In the genomic region with DNA sequence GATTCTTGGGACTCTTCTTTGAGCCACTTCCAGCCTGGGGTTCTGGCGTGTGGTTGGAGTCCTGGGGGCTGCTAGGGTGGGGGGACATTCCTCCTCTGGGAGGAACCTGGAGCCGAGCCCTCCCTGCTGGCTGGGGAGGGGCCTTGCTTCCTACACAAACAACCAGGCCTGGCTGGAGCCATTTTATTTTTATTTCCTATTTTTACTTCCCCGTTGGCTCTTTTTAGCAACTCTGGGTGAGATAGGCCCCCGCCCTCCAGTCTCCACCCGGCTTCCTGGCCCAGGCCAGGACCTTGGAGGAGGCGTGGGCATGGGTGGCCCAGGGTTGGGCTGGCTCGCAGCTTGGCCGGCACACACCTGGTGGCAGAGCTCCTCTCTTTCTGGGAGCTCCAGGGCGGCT, we compare ENCODE assay signal across 16 cellular contexts. TPM values are rescaled to one million over a fixed set of nuclear protein-coding genes. Genes with fewer than 3 reads are reported as not detected.
DNase-seq lines count a peak whose midpoint lies in the region; ATAC-seq and TF ChIP-seq lines count a peak whose summit lies in the region.
"Had no signal": no experiment of that assay in that cellular context is flagged by ENCODE, and none has a peak within 500 bp of the region (broad histone marks: within the 10 kb centered on the region; RNA-seq: fewer than 3 reads in every experiment).

No MANE protein-coding gene starts in this region.

- H3K4me1 Mint-ChIP-seq in naive thymus-derived CD4-positive, alpha-beta T cell, result peaks cover 0 to 37% (median 29%) of the 10 kb centered on the region in 7 donors
- no peaks in the 10 kb centered on the region for H3K4me1 Mint-ChIP-seq in Caco-2 (ENCODE audit: low read depth, unreplicated experiment)
- H3K4me1 Mint-ChIP-seq in stimulated activated naive B cell treated with anti-CD40 and anti-IgM and Interleukin-4, amounts not matched to agents 10 μg/mL and 1 μg/mL and 100 μg/mL, for 72 hours, result peaks cover 19 to 28% of the 10 kb centered on the region in 2 donors

- POLR2A ChIA-PET in naive thymus-derived CD4-positive, alpha-beta T cell (lab: Charles Lee), result no interaction called here
- POLR2A ChIA-PET in Caco-2 (lab: Charles Lee), result no interaction called here

- no TSS peak for BruUV-seq in Caco-2 (replicated peaks; lab: Mats Ljungman, UMichigan)

- H3K9me3 Mint-ChIP-seq in naive thymus-derived CD4-positive, alpha-beta T cell, result no peaks in the 10 kb centered on the region
- H3K9me3 Mint-ChIP-seq in Caco-2 (ENCODE audit: unreplicated experiment), result no peaks in the 10 kb centered on the region
- H3K9me3 Mint-ChIP-seq in stimulated activated naive B cell treated with anti-CD40 and anti-IgM and Interleukin-4, amounts not matched to agents 10 μg/mL and 1 μg/mL and 100 μg/mL, for 72 hours, result no peaks in the 10 kb centered on the region
- H3K9me3 Mint-ChIP-seq: activated CD4-positive, alpha-beta memory T cell treated with anti-CD3 and anti-CD28 coated beads, Interleukin-2, amount 10 ng/mL, durations not matched to agents 7 days and 5 days; immature natural killer cell had no signal

- H3K36me3 Mint-ChIP-seq in naive thymus-derived CD4-positive, alpha-beta T cell, result no peaks in the 10 kb centered on the region
- peaks cover 18% of the 10 kb centered on the region for H3K36me3 Mint-ChIP-seq in Caco-2 (ENCODE audit: insufficient read depth, unreplicated experiment)
- H3K36me3 Mint-ChIP-seq in stimulated activated naive B cell treated with anti-CD40 and anti-IgM and Interleukin-4, amounts not matched to agents 10 μg/mL and 1 μg/mL and 100 μg/mL, for 72 hours, result no peaks in the 10 kb centered on the region
- H3K36me3 Mint-ChIP-seq: immature natural killer cell had no signal

- intact Hi-C loops in naive thymus-derived CD4-positive, alpha-beta T cell (cut with micrococcal nuclease), result loop anchor here in 1 of 2 donors (5.0 kb wide), 1 partner anchor 101 kb away; no protein-coding TSS in a partner anchor
- intact Hi-C loops in uterus (cut with DNase I; ENCODE audit: low total_unique reads) (no loop called here), Caco-2 (cut with micrococcal nuclease; ENCODE audit: unreplicated experiment) (no loop called here)

- no peaks in the 10 kb centered on the region for H3K27me3 Mint-ChIP-seq in naive thymus-derived CD4-positive, alpha-beta T cell
- H3K27me3 Mint-ChIP-seq in Caco-2 (ENCODE audit: insufficient read depth, unreplicated experiment), result no peaks in the 10 kb centered on the region
- H3K27me3 Mint-ChIP-seq in stimulated activated naive B cell treated with anti-CD40 and anti-IgM and Interleukin-4, amounts not matched to agents 10 μg/mL and 1 μg/mL and 100 μg/mL, for 72 hours, result peaks cover under 1 to 24% of the 10 kb centered on the region in 2 donors
- H3K27me3 Mint-ChIP-seq: activated CD4-positive, alpha-beta memory T cell treated with anti-CD3 and anti-CD28 coated beads, Interleukin-2, amount 10 ng/mL, durations not matched to agents 7 days and 5 days had no signal

- no peak for TF ChIP-seq POLR2A in uterus (IDR thresholded peaks at IDR 0.05)

- no peak overlapping the region for H3K27ac Mint-ChIP-seq in naive thymus-derived CD4-positive, alpha-beta T cell
- H3K27ac Mint-ChIP-seq in Caco-2 (ENCODE audit: unreplicated experiment), result no peak overlapping the region
- no peak overlapping the region for H3K27ac Mint-ChIP-seq in stimulated activated naive B cell treated with anti-CD40 and anti-IgM and Interleukin-4, amounts not matched to agents 10 μg/mL and 1 μg/mL and 100 μg/mL, for 72 hours
- H3K27ac Mint-ChIP-seq: activated CD4-positive, alpha-beta memory T cell treated with anti-CD3 and anti-CD28 coated beads, Interleukin-2, amount 10 ng/mL, durations not matched to agents 7 days and 5 days; immature natural killer cell had no signal

- H3K36me3 ChIP-seq in esophagus (ENCODE audit: control insufficient read depth in 2 of 2, insufficient read depth in 2 of 2, low read length in 1 of 2), result peaks cover 0 to 11% of the 10 kb centered on the region in 2 donors
- no peaks in the 10 kb centered on the region for H3K36me3 ChIP-seq in naive thymus-derived CD4-positive, alpha-beta T cell (ENCODE audit: control insufficient read depth in 2 of 3, insufficient read depth in 3 of 3, low read length in 3 of 3)
- H3K36me3 ChIP-seq in uterus, result no peaks in the 10 kb centered on the region
- H3K36me3 ChIP-seq in Caco-2 (ENCODE audit: control insufficient read depth, insufficient read depth, low read length), result 0 out of 2 replicates have a peak, but pooled peaks cover 2% of the 10 kb centered on the region

- H3K9me3 ChIP-seq in esophagus (ENCODE audit: control insufficient read depth in 2 of 2, insufficient read depth in 1 of 2, low read depth in 1 of 2, low read length in 1 of 2) (no peaks in the 10 kb centered on the region), uterus (no peaks in the 10 kb centered on the region), Caco-2 (no peaks in the 10 kb centered on the region)
- H3K9me3 ChIP-seq in naive thymus-derived CD4-positive, alpha-beta T cell (ENCODE audit: control insufficient read depth in 2 of 3, low read length in 3 of 3), result no peaks in the 10 kb centered on the region

- WGBS in esophagus, 2 donors, result 23 to 32% methylated on average over 9 of the region's 9 CpGs

- H3K4me1 ChIP-seq in esophagus (ENCODE audit: control insufficient read depth in 2 of 2, insufficient read depth in 2 of 2, low read length in 1 of 2) (peaks cover 52 to 80% of the 10 kb centered on the region in 2 donors), uterus (peaks cover 10 to 63% of the 10 kb centered on the region in 2 donors), Caco-2 (no peaks in the 10 kb centered on the region)
- H3K4me1 ChIP-seq in naive thymus-derived CD4-positive, alpha-beta T cell (ENCODE audit: control insufficient read depth in 2 of 2, insufficient read depth in 2 of 2, low read length in 2 of 2), result peaks cover 3 to 8% of the 10 kb centered on the region in 2 donors

- CTCF ChIA-PET in naive thymus-derived CD4-positive, alpha-beta T cell (lab: Charles Lee), result no interaction called here
- CTCF ChIA-PET in Caco-2 (lab: Charles Lee), result no interaction called here

- H3K27ac ChIP-seq in esophagus (ENCODE audit: low read depth in 2 of 2, low read length in 1 of 2), result peak overlapping the region; percentile 83 to 93
- no peak overlapping the region for H3K27ac ChIP-seq in naive thymus-derived CD4-positive, alpha-beta T cell (ENCODE audit: low read depth, low read length)
- peak overlapping the region; percentile 26 to 28 for H3K27ac ChIP-seq in uterus
- H3K27ac ChIP-seq: 22Rv1, epithelial cell of prostate had no signal

- ATAC-seq in naive thymus-derived CD4-positive, alpha-beta T cell, result peak; percentile 45
- ATAC-seq in stimulated activated naive B cell treated with anti-CD40 and anti-IgM and Interleukin-4, amounts not matched to agents 10 μg/mL and 1 μg/mL and 100 μg/mL, for 72 hours (replicated peaks), result no peak

- H3K4me3 Mint-ChIP-seq in naive thymus-derived CD4-positive, alpha-beta T cell, result no peak overlapping the region
- H3K4me3 Mint-ChIP-seq in Caco-2 (ENCODE audit: unreplicated experiment), result no peak overlapping the region
- H3K4me3 Mint-ChIP-seq in stimulated activated naive B cell treated with anti-CD40 and anti-IgM and Interleukin-4, amounts not matched to agents 10 μg/mL and 1 μg/mL and 100 μg/mL, for 72 hours, result no peak overlapping the region
- H3K4me3 Mint-ChIP-seq: activated CD4-positive, alpha-beta memory T cell treated with anti-CD3 and anti-CD28 coated beads, Interleukin-2, amount 10 ng/mL, durations not matched to agents 7 days and 5 days; immature natural killer cell had no signal

- TF ChIP-seq CTCF in uterus (IDR thresholded peaks at IDR 0.05) (no peak), Caco-2 (IDR thresholded peaks at IDR 0.05; ENCODE audit: insufficient read depth in 1 of 2, low read depth in 1 of 2, low read length in 1 of 2, severe bottlenecking in 1 of 2, unreplicated experiment in 1 of 2) (no peak)

- DNase-seq in SIG-M5 treated with dmso at 0.1 percent for 504 hours (lab: John Stamatoyannopoulos, UW; ENCODE audit: unreplicated experiment), result peak; percentile 43
- no peak for DNase-seq in SIG-M5 (lab: John Stamatoyannopoulos, UW)
- DNase-seq in naive thymus-derived CD4-positive, alpha-beta T cell, result no peak
- DNase-seq in uterus, result no peak
- DNase-seq in Caco-2, result no peak
- no peak for DNase-seq in stimulated activated naive B cell treated with anti-CD40 and anti-IgM and Interleukin-4, amounts not matched to agents 10 μg/mL and 1 μg/mL and 100 μg/mL, for 72 hours
- no peak for DNase-seq in NCI-H146 treated with DMSO at 0.1 percent for 48 hours (lab: John Stamatoyannopoulos, UW; ENCODE audit: unreplicated experiment)
- DNase-seq: activated CD4-positive, alpha-beta memory T cell treated with anti-CD3 and anti-CD28 coated beads, Interleukin-2, amount 10 ng/mL, durations not matched to agents 7 days and 5 days; DND-41; immature natural killer cell; NCI-H226; SHP77; stimulated activated CD8-positive, alpha-beta memory T cell treated with anti-CD3 and anti-CD28 coated beads, Interleukin-4, amount 100 ng/mL, for 48 hours had no signal

- peak overlapping the region in 1 of 2 donors; percentile 10 for H3K4me3 ChIP-seq in esophagus (ENCODE audit: low read depth in 1 of 2, low read length in 2 of 2)
- no peak overlapping the region for H3K4me3 ChIP-seq in naive thymus-derived CD4-positive, alpha-beta T cell (ENCODE audit: low read length)
- H3K4me3 ChIP-seq in uterus, result no peak overlapping the region
- H3K4me3 ChIP-seq in Caco-2 (ENCODE audit: low read depth, low read length), result no peak overlapping the region

- no peaks in the 10 kb centered on the region for H3K27me3 ChIP-seq in esophagus (ENCODE audit: control insufficient read depth in 1 of 2, insufficient read depth in 2 of 2, low read length in 2 of 2)
- no peaks in the 10 kb centered on the region for H3K27me3 ChIP-seq in naive thymus-derived CD4-positive, alpha-beta T cell (ENCODE audit: control insufficient read depth in 2 of 2, insufficient read depth in 2 of 2, low read length in 2 of 2)
- H3K27me3 ChIP-seq in uterus, result no peaks in the 10 kb centered on the region
- no peaks in the 10 kb centered on the region for H3K27me3 ChIP-seq in Caco-2 (replicated peaks; ENCODE audit: control insufficient read depth, insufficient read depth, low read length)

RNA-seq across cellular contexts. Expression of gene RXRA, which starts 15.1 kb away (rescaled TPM):
- polyA plus RNA-seq in esophagus, result 10 to 100 TPM; 31.4 to 63.4 TPM
- 10 to 100 TPM in 2 of 5 experiments, 1 to 10 TPM in 3; 5.9 to 59.5 (median 8.6) TPM for total RNA-seq in naive thymus-derived CD4-positive, alpha-beta T cell
- polyA plus RNA-seq in naive thymus-derived CD4-positive, alpha-beta T cell, result under 1 TPM; 0.31 TPM
- total RNA-seq in uterus, result 10 to 100 TPM; 17.1 to 84.6 (median 24.0) TPM
- 63.8 and 69.1 TPM in 2 replicates for total RNA-seq in Caco-2 (2022)
